In the genomic region with DNA sequence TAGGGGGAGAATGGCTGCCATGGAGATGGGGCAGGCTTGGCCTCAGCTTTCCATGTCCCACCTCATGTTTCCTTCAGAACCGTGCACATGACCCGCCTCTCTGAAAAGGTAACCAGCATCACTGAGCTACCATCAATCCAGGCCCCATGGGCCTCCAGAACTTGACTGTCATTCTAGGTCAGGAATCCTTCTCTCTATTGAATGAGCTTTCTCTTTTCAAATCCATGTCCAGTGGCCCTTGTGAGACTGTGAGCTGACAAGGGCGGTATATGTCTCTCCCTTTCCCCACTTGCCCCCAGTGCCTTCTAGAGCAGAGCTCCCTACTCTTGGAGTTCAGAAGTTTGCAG, we compare ENCODE assay signal across 11 cellular contexts. TPM values are rescaled to one million over a fixed set of nuclear protein-coding genes. Genes with fewer than 3 reads are reported as not detected.
DNase-seq lines count a peak whose midpoint lies in the region; ATAC-seq and TF ChIP-seq lines count a peak whose summit lies in the region.
"Had no signal": no experiment of that assay in that cellular context is flagged by ENCODE, and none has a peak within 500 bp of the region (broad histone marks: within the 10 kb centered on the region; RNA-seq: fewer than 3 reads in every experiment).

No MANE protein-coding gene starts in this region.

- H3K27ac ChIP-seq in esophagus (ENCODE audit: low read depth in 2 of 2, low read length in 1 of 2), result peak overlapping the region; percentile 18 to 91
- peak overlapping the region; percentile 79 for H3K27ac ChIP-seq in upper lobe of right lung

- peaks cover 8% of the 10 kb centered on the region for H3K36me3 Mint-ChIP-seq in activated naive CD4-positive, alpha-beta T cell treated with anti-CD3 and anti-CD28 coated beads, Interleukin-2, amount 10 ng/mL, durations not matched to agents 7 days and 5 days
- no peaks in the 10 kb centered on the region for H3K36me3 Mint-ChIP-seq in activated naive CD4-positive, alpha-beta T cell treated with anti-CD3 and anti-CD28 coated beads for 36 hours (ENCODE audit: low read depth)
- H3K36me3 Mint-ChIP-seq in osteocyte (ENCODE audit: unreplicated experiment), result no peaks in the 10 kb centered on the region
- H3K36me3 Mint-ChIP-seq: memory B cell had no signal

- 66 to 73% methylated on average over 3 of the region's 3 CpGs for WGBS in esophagus, 2 donors

- intact Hi-C loops in activated naive CD4-positive, alpha-beta T cell treated with anti-CD3 and anti-CD28 coated beads for 36 hours (cut with micrococcal nuclease), result loop anchor here (10.0 kb wide), 1 partner anchor 838 kb away; a partner anchor contains a TSS
- intact Hi-C loops in upper lobe of right lung (cut with DNase I), result loop anchor here (10.0 kb wide), 1 partner anchor 58 kb away; no protein-coding TSS in a partner anchor

- no peaks in the 10 kb centered on the region for H3K9me3 Mint-ChIP-seq in activated naive CD4-positive, alpha-beta T cell treated with anti-CD3 and anti-CD28 coated beads, Interleukin-2, amount 10 ng/mL, durations not matched to agents 7 days and 5 days
- H3K9me3 Mint-ChIP-seq in activated naive CD4-positive, alpha-beta T cell treated with anti-CD3 and anti-CD28 coated beads for 36 hours, result no peaks in the 10 kb centered on the region
- no peaks in the 10 kb centered on the region for H3K9me3 Mint-ChIP-seq in osteocyte (ENCODE audit: unreplicated experiment)
- H3K9me3 Mint-ChIP-seq: memory B cell; stimulated activated naive CD8-positive, alpha-beta T cell treated with anti-CD3 and anti-CD28 coated beads, Interleukin-15, amount 100 ng/mL, for 72 hours had no signal

- H3K27me3 Mint-ChIP-seq in activated naive CD4-positive, alpha-beta T cell treated with anti-CD3 and anti-CD28 coated beads, Interleukin-2, amount 10 ng/mL, durations not matched to agents 7 days and 5 days, result no peaks in the 10 kb centered on the region
- H3K27me3 Mint-ChIP-seq in activated naive CD4-positive, alpha-beta T cell treated with anti-CD3 and anti-CD28 coated beads for 36 hours (ENCODE audit: low read depth), result no peaks in the 10 kb centered on the region
- no peaks in the 10 kb centered on the region for H3K27me3 Mint-ChIP-seq in osteocyte (ENCODE audit: unreplicated experiment)
- H3K27me3 Mint-ChIP-seq: memory B cell; stimulated activated naive CD8-positive, alpha-beta T cell treated with anti-CD3 and anti-CD28 coated beads, Interleukin-15, amount 100 ng/mL, for 72 hours had no signal

- H3K27ac Mint-ChIP-seq in activated naive CD4-positive, alpha-beta T cell treated with anti-CD3 and anti-CD28 coated beads, Interleukin-2, amount 10 ng/mL, durations not matched to agents 7 days and 5 days, result peak overlapping the region; percentile 51
- H3K27ac Mint-ChIP-seq in activated naive CD4-positive, alpha-beta T cell treated with anti-CD3 and anti-CD28 coated beads for 36 hours, result no peak overlapping the region
- peak overlapping the region; percentile 91 for H3K27ac Mint-ChIP-seq in osteocyte (ENCODE audit: unreplicated experiment)
- H3K27ac Mint-ChIP-seq: memory B cell; stimulated activated naive CD8-positive, alpha-beta T cell treated with anti-CD3 and anti-CD28 coated beads, Interleukin-15, amount 100 ng/mL, for 72 hours had no signal

- no peaks in the 10 kb centered on the region for H3K9me3 ChIP-seq in esophagus (ENCODE audit: control insufficient read depth in 2 of 2, insufficient read depth in 1 of 2, low read depth in 1 of 2, low read length in 1 of 2)
- no peaks in the 10 kb centered on the region for H3K9me3 ChIP-seq in upper lobe of right lung

- H3K4me3 Mint-ChIP-seq in activated naive CD4-positive, alpha-beta T cell treated with anti-CD3 and anti-CD28 coated beads, Interleukin-2, amount 10 ng/mL, durations not matched to agents 7 days and 5 days, result no peak overlapping the region
- no peak overlapping the region for H3K4me3 Mint-ChIP-seq in activated naive CD4-positive, alpha-beta T cell treated with anti-CD3 and anti-CD28 coated beads for 36 hours
- H3K4me3 Mint-ChIP-seq in osteocyte (ENCODE audit: unreplicated experiment), result no peak overlapping the region
- H3K4me3 Mint-ChIP-seq: memory B cell; stimulated activated naive CD8-positive, alpha-beta T cell treated with anti-CD3 and anti-CD28 coated beads, Interleukin-15, amount 100 ng/mL, for 72 hours had no signal

- peaks cover 4 to 7% of the 10 kb centered on the region in 2 donors for H3K36me3 ChIP-seq in esophagus (ENCODE audit: control insufficient read depth in 2 of 2, insufficient read depth in 2 of 2, low read length in 1 of 2)
- H3K36me3 ChIP-seq in upper lobe of right lung, result no peaks in the 10 kb centered on the region

- no peak for DNase-seq in activated naive CD4-positive, alpha-beta T cell treated with anti-CD3 and anti-CD28 coated beads, Interleukin-2, amount 10 ng/mL, durations not matched to agents 7 days and 5 days
- no peak for DNase-seq in activated naive CD4-positive, alpha-beta T cell treated with anti-CD3 and anti-CD28 coated beads for 36 hours
- no peak for DNase-seq in osteocyte (ENCODE audit: extremely low spot score, unreplicated experiment)
- no peak for DNase-seq in upper lobe of right lung
- no peak for DNase-seq in stimulated activated CD4-positive, alpha-beta T cell treated with anti-CD3 and anti-CD28 coated beads, Interleukin-15, amount 100 ng/mL, for 24 hours
- DNase-seq in NCI-H2029 treated with DMSO at 0.1 percent for 48 hours (lab: John Stamatoyannopoulos, UW), result no peak
- no peak for DNase-seq in inferior parietal cortex (ENCODE audit: extremely low spot score)
- DNase-seq: 8988T; stimulated activated naive CD8-positive, alpha-beta T cell treated with anti-CD3 and anti-CD28 coated beads, Interleukin-15, amount 100 ng/mL, for 72 hours had no signal

- no peak overlapping the region for H3K4me3 ChIP-seq in esophagus (ENCODE audit: low read depth in 1 of 2, low read length in 2 of 2)
- no peak overlapping the region for H3K4me3 ChIP-seq in upper lobe of right lung

- no peaks in the 10 kb centered on the region for H3K27me3 ChIP-seq in esophagus (ENCODE audit: control insufficient read depth in 1 of 2, insufficient read depth in 2 of 2, low read length in 2 of 2)
- no peaks in the 10 kb centered on the region for H3K27me3 ChIP-seq in upper lobe of right lung

- peaks cover 40% of the 10 kb centered on the region for H3K4me1 Mint-ChIP-seq in activated naive CD4-positive, alpha-beta T cell treated with anti-CD3 and anti-CD28 coated beads, Interleukin-2, amount 10 ng/mL, durations not matched to agents 7 days and 5 days
- H3K4me1 Mint-ChIP-seq in activated naive CD4-positive, alpha-beta T cell treated with anti-CD3 and anti-CD28 coated beads for 36 hours (ENCODE audit: low read depth), result peaks cover 32% of the 10 kb centered on the region
- H3K4me1 Mint-ChIP-seq in osteocyte (ENCODE audit: unreplicated experiment), result peaks cover 54% of the 10 kb centered on the region

- ATAC-seq in upper lobe of right lung, result no peak
- ATAC-seq: stimulated activated naive CD8-positive, alpha-beta T cell treated with anti-CD3 and anti-CD28 coated beads, Interleukin-15, amount 100 ng/mL, for 72 hours had no signal

- H3K4me1 ChIP-seq in esophagus (ENCODE audit: control insufficient read depth in 2 of 2, insufficient read depth in 2 of 2, low read length in 1 of 2) (peaks cover 13 to 34% of the 10 kb centered on the region in 2 donors), upper lobe of right lung (peaks cover 81% of the 10 kb centered on the region)

- no peak for TF ChIP-seq CTCF in osteocyte (IDR thresholded peaks at IDR 0.05)
- TF ChIP-seq CTCF in upper lobe of right lung (IDR thresholded peaks at IDR 0.05), result no peak

- CTCF ChIA-PET in activated naive CD4-positive, alpha-beta T cell treated with anti-CD3 and anti-CD28 coated beads, Interleukin-2, amount 10 ng/mL, durations not matched to agents 7 days and 5 days (lab: Charles Lee), result interaction anchor here (3.7 to 12.4 kb wide), 3 partner anchors 9 to 54 kb away, joined by 19 to 118 read pairs (median 103); no protein-coding TSS in a partner anchor
- CTCF ChIA-PET in activated naive CD4-positive, alpha-beta T cell treated with anti-CD3 and anti-CD28 coated beads for 36 hours (lab: Charles Lee), result interaction anchor here (0.6 to 16.2 kb wide), 4 partner anchors 11 to 260 kb away, joined by 3 to 287 read pairs (median 39); no protein-coding TSS in a partner anchor

RNA-seq across cellular contexts. Expression of a gene that starts 4.4 kb away (rescaled TPM):
- total RNA-seq in activated naive CD4-positive, alpha-beta T cell treated with anti-CD3 and anti-CD28 coated beads for 36 hours, result 10 to 100 TPM; 35.7 to 36.6 TPM
- polyA plus RNA-seq in esophagus, result 100 to 1,000 TPM; 174 to 333 TPM
- total RNA-seq in osteocyte, result 0.56 and 1.6 TPM in 2 replicates
- 280 TPM for total RNA-seq in upper lobe of right lung

RNA-seq across cellular contexts. Expression of a gene that starts 33.5 kb away (rescaled TPM):
- 10 to 100 TPM; 19.5 TPM for total RNA-seq in activated naive CD4-positive, alpha-beta T cell treated with anti-CD3 and anti-CD28 coated beads for 36 hours
- polyA plus RNA-seq in esophagus, result 10 to 100 TPM; 40.4 to 76.9 TPM
- 50.6 and 55.5 TPM in 2 replicates for total RNA-seq in osteocyte
- total RNA-seq in upper lobe of right lung, result 90.0 TPM

RNA-seq across cellular contexts. Expression of a gene that starts 36.4 kb away (rescaled TPM):
- 1 to 10 TPM in 1 of 2 experiments, under 1 TPM in 1; 0.62 to 1.2 TPM for total RNA-seq in activated naive CD4-positive, alpha-beta T cell treated with anti-CD3 and anti-CD28 coated beads for 36 hours
- polyA plus RNA-seq in esophagus, result 1 to 10 TPM; 3.9 to 4.6 TPM
- total RNA-seq in osteocyte (286 and 288 TPM in 2 replicates), upper lobe of right lung (34.1 TPM)

Comparison
In these comparisons a context has a peak if more than half of its experiments do, and no peak if none do; other contexts are left out.
1. RNA of a gene that starts 4.4 kb away (total RNA-seq): 280 TPM in upper lobe of right lung (single experiment) and 35.7 to 36.6 TPM in activated naive CD4-positive, alpha-beta T cell treated with anti-CD3 and anti-CD28 coated beads for 36 hours; 0.56 to 1.6 TPM in osteocyte; every median in the first group is over 10 times any median in the second.
2. RNA of a gene that starts 36.4 kb away (total RNA-seq): 286 to 288 TPM in osteocyte and 34.1 TPM in upper lobe of right lung (single experiment); 0.62 to 1.2 TPM in activated naive CD4-positive, alpha-beta T cell treated with anti-CD3 and anti-CD28 coated beads for 36 hours; every median in the first group is over 10 times any median in the second.